In the genomic region with DNA sequence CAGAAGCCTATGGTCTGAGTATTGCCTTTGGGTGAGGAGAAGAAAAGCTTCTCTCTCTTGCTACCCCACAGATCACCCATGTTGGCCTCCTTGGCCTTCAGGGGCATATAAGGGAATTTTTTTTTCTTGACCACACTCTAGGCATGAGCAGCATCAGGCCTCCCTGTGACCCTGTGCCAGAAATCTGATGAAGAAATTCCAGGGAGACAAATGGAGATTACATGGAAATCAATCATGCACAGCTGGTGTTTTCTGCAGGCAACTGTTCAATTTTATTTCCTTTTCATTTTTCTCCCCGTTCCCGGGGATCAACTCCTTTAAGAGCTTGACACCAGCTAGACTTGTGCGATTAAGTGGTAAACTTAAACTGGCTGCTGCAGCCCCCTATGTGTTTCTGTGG, we compare ENCODE assay signal across 18 cellular contexts. TPM values are rescaled to one million over a fixed set of nuclear protein-coding genes. Genes with fewer than 3 reads are reported as not detected.
DNase-seq lines count a peak whose midpoint lies in the region; ATAC-seq and TF ChIP-seq lines count a peak whose summit lies in the region.
"Had no signal": no experiment of that assay in that cellular context is flagged by ENCODE, and none has a peak within 500 bp of the region (broad histone marks: within the 10 kb centered on the region; RNA-seq: fewer than 3 reads in every experiment).

No MANE protein-coding gene starts in this region.

- H3K4me3 ChIP-seq in AG10803 (ENCODE audit: low read length) (no peak overlapping the region), SJCRH30 (no peak overlapping the region), esophagus muscularis mucosa (no peak overlapping the region)

- H3K4me1 ChIP-seq in SJCRH30 (peaks cover 34% of the 10 kb centered on the region), esophagus muscularis mucosa (peaks cover 6 to 30% (median 16%) of the 10 kb centered on the region in 4 donors), foreskin keratinocyte (no peaks in the 10 kb centered on the region)

- ATAC-seq in foreskin keratinocyte, result no peak

- TF ChIP-seq CTCF in AG10803 (conservative IDR thresholded peaks at IDR 0.05; ENCODE audit: low read length) (no peak), esophagus muscularis mucosa (IDR thresholded peaks at IDR 0.05) (no peak), foreskin keratinocyte (conservative IDR thresholded peaks at IDR 0.05) (no peak)

- intact Hi-C loops in esophagus muscularis mucosa (cut with DNase I), result no loop called here

- no peaks in the 10 kb centered on the region for H3K36me3 ChIP-seq in SJCRH30
- no peaks in the 10 kb centered on the region for H3K36me3 ChIP-seq in esophagus muscularis mucosa

- peak; percentile 46 for DNase-seq in AG10803 (ENCODE audit: low read depth)
- peak; percentile 65 to 84 for DNase-seq in SJCRH30
- DNase-seq in esophagus muscularis mucosa (ENCODE audit: extremely low spot score), result peak; percentile 86
- peak; percentile 61 for DNase-seq in myocyte (ENCODE audit: low read depth)
- no peak for DNase-seq in foreskin keratinocyte
- DNase-seq in DMS53 (lab: John Stamatoyannopoulos, UW), result no peak
- DNase-seq in DMS153 treated with DMSO at 0.1 percent for 48 hours (lab: John Stamatoyannopoulos, UW; ENCODE audit: unreplicated experiment), result no peak
- DNase-seq in activated effector memory CD4-positive, alpha-beta T cell treated with anti-CD3 and anti-CD28 coated beads, Interleukin-2, amount 50 U/mL, for 16 hours, result no peak
- DNase-seq: AML-193, DND-41, H9, NCI-H1092 treated with DMSO at 0.1 percent for 48 hours, NCI-H146, NCI-H2081, NCI-H510A treated with DMSO at 0.1 percent for 48 hours, NCI-H774, OCI-M1, SIG-M5 had no signal

- no peak for TF ChIP-seq POLR2A in esophagus muscularis mucosa (IDR thresholded peaks at IDR 0.05; ENCODE audit: low read depth)

- peaks cover 6% of the 10 kb centered on the region; the same call in 1 of the 2 replicates for H3K9me3 ChIP-seq in SJCRH30 (replicated peaks)
- no peaks in the 10 kb centered on the region for H3K9me3 ChIP-seq in esophagus muscularis mucosa

- 50% methylated on average over 3 of the region's 3 CpGs for WGBS in esophagus muscularis mucosa

- no peaks in the 10 kb centered on the region for H3K27me3 ChIP-seq in SJCRH30
- no peaks in the 10 kb centered on the region for H3K27me3 ChIP-seq in esophagus muscularis mucosa
- H3K27me3 ChIP-seq in foreskin keratinocyte, result no peaks in the 10 kb centered on the region

- TF ChIP-seq EP300 in esophagus muscularis mucosa (IDR thresholded peaks at IDR 0.05), result no peak

- H3K27ac ChIP-seq in SJCRH30 (peak overlapping the region; percentile 81), esophagus muscularis mucosa (replicated peaks in 1 of 4) (no peak overlapping the region), foreskin keratinocyte (no peak overlapping the region)

RNA-seq across cellular contexts. Expression of a gene that starts 59.3 kb away (rescaled TPM):
- 18.1 and 18.6 TPM in 2 replicates for total RNA-seq in SJCRH30 (2014; rRNA removed; shearing (Covaris generic))
- total RNA-seq in esophagus muscularis mucosa (10 to 100 TPM; 21.4 to 49.8 (median 44.7) TPM), myocyte (18.6 and 24.9 TPM in 2 replicates), foreskin keratinocyte (23.5 and 23.8 TPM in 2 replicates)
- 114 TPM for polyA plus RNA-seq in myocyte (2012)
- polyA plus RNA-seq in foreskin keratinocyte, result 8.0 and 8.5 TPM in 2 replicates

Comparison
In these comparisons a context has a peak if more than half of its experiments do, and no peak if none do; other contexts are left out.
1. DNase-seq: peak in AG10803 (single experiment), SJCRH30 (2 of 2), esophagus muscularis mucosa (single experiment) and myocyte (single experiment); none in foreskin keratinocyte (0 of 2), DMS53 (single experiment), DMS153 treated with DMSO at 0.1 percent for 48 hours (single experiment) and activated effector memory CD4-positive, alpha-beta T cell treated with anti-CD3 and anti-CD28 coated beads, Interleukin-2, amount 50 U/mL, for 16 hours (single experiment).